In the genomic region with DNA sequence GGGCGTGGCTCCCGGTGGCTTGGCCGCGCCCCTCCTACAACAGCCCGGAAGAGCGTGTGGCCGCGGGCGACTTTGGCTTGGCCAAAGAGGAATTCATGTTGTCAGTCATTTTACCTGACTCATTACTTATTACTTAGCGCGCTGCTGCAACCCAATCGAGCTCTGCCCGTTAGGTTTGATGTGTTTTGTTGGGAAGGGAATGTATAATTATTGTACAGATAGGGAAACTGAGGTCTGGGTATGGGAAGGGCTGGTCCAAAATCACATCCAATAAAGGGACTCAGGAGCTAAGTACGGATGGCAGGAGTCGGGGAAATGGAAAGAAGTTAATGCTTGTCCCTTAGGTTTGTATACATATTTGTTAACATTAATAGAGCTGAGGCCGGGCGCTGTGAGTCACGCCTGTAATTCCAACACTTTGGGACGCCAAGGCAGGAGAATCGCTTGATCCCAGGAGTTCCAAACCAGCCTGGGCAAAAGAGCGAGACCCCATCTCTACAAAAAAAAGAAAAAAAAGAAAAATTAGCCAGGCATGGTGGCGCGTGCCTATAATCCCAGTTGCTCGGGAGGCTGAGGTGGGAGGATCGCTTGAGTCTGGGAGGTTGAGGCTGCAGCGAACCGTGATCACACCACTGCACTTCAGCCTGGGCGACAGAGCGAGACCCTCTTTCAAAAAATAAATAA, we compare ENCODE assay signal across 8 cellular contexts. TPM values are rescaled to one million over a fixed set of nuclear protein-coding genes. Genes with fewer than 3 reads are reported as not detected.
DNase-seq lines count a peak whose midpoint lies in the region; ATAC-seq and TF ChIP-seq lines count a peak whose summit lies in the region.

No MANE protein-coding gene starts in this region.

- H2AFZ ChIP-seq in DND-41 (ENCODE audit: low read depth, low read length) = peak overlapping the region; percentile 95

- peaks cover 30% of the 10 kb centered on the region for H3K36me3 ChIP-seq in DND-41 (ENCODE audit: insufficient read depth, low read length)
- H3K36me3 ChIP-seq in HUES48 (ENCODE audit: control insufficient read depth, insufficient read depth, low read length) = peaks cover 18% of the 10 kb centered on the region
- H3K36me3 ChIP-seq in iPS DF 6.9 (ENCODE audit: control insufficient read depth, insufficient read depth, low read length) = peaks cover 8% of the 10 kb centered on the region

- no peaks in the 10 kb centered on the region for H3K9me3 Mint-ChIP-seq in activated T-cell treated with anti-CD3 and anti-CD28 coated beads, Interleukin-2, amount 50 U/mL, for 4 hours
- no peaks in the 10 kb centered on the region for H3K9me3 Mint-ChIP-seq in stimulated activated naive B cell treated with anti-CD40 and anti-IgM and Interleukin-4, amounts not matched to agents 10 μg/mL and 1 μg/mL and 100 μg/mL, for 72 hours

- H3K9ac ChIP-seq in DND-41 (ENCODE audit: low read depth, low read length) (peak overlapping the region; percentile 82), HUES48 (ENCODE audit: low read depth, low read length) (peak overlapping the region; percentile 100)

- peaks cover 23% of the 10 kb centered on the region for H3K4me1 Mint-ChIP-seq in activated T-cell treated with anti-CD3 and anti-CD28 coated beads, Interleukin-2, amount 50 U/mL, for 4 hours (ENCODE audit: low read depth)
- peaks cover 17 to 31% of the 10 kb centered on the region in 2 donors for H3K4me1 Mint-ChIP-seq in stimulated activated naive B cell treated with anti-CD40 and anti-IgM and Interleukin-4, amounts not matched to agents 10 μg/mL and 1 μg/mL and 100 μg/mL, for 72 hours

- DNase-seq in DND-41 = no peak
- DNase-seq in activated T-cell treated with anti-CD3 and anti-CD28 coated beads, Interleukin-2, amount 50 U/mL, for 4 hours = no peak
- DNase-seq in iPS DF 6.9 (ENCODE audit: low read depth, low spot score) = no peak
- no peak for DNase-seq in stimulated activated naive B cell treated with anti-CD40 and anti-IgM and Interleukin-4, amounts not matched to agents 10 μg/mL and 1 μg/mL and 100 μg/mL, for 72 hours
- DNase-seq in NK-92 treated with Interleukin-12 subunit alpha and Interleukin-12 subunit beta, amount 100 ng/mL, for 24 hours (lab: John Stamatoyannopoulos, UW) = no peak
- no peak for DNase-seq in dermis blood vessel endothelial cell

- WGBS in iPS DF 6.9 (ENCODE audit: insufficient coverage, insufficient read length) = no CpG with 5 or more reads among the region's 29 CpGs

- peak; percentile 3 for TF ChIP-seq CTCF in DND-41 (IDR thresholded peaks at IDR 0.05; ENCODE audit: borderline replicate concordance, extremely low read depth, low read length, poor library complexity, severe bottlenecking)

- peaks cover 33% of the 10 kb centered on the region for H3K79me2 ChIP-seq in DND-41 (ENCODE audit: insufficient read depth, low read length)

- peak overlapping the region; percentile 100 for H3K27ac Mint-ChIP-seq in stimulated activated naive B cell treated with anti-CD40 and anti-IgM and Interleukin-4, amounts not matched to agents 10 μg/mL and 1 μg/mL and 100 μg/mL, for 72 hours

- ATAC-seq in DND-41 (ENCODE audit: insufficient read depth, low read depth) = no peak
- ATAC-seq in activated T-cell treated with anti-CD3 and anti-CD28 coated beads, Interleukin-2, amount 50 U/mL, for 4 hours = no peak
- ATAC-seq in stimulated activated naive B cell treated with anti-CD40 and anti-IgM and Interleukin-4, amounts not matched to agents 10 μg/mL and 1 μg/mL and 100 μg/mL, for 72 hours (replicated peaks) = peak in 1 of 2 donors; percentile 88
- ATAC-seq in HG03135 (IDR thresholded peaks at IDR 0.05; ENCODE audit: unreplicated experiment) = no peak

- H3K27me3 Mint-ChIP-seq in activated T-cell treated with anti-CD3 and anti-CD28 coated beads, Interleukin-2, amount 50 U/mL, for 4 hours (ENCODE audit: low read depth) = no peaks in the 10 kb centered on the region
- H3K27me3 Mint-ChIP-seq in stimulated activated naive B cell treated with anti-CD40 and anti-IgM and Interleukin-4, amounts not matched to agents 10 μg/mL and 1 μg/mL and 100 μg/mL, for 72 hours = peaks cover 5 to 8% of the 10 kb centered on the region in 2 donors

- H3K27ac ChIP-seq in DND-41 (ENCODE audit: low read length) = peak overlapping the region; percentile 100
- peak overlapping the region; percentile 100 for H3K27ac ChIP-seq in HUES48 (ENCODE audit: low read depth, low read length)
- H3K27ac ChIP-seq in iPS DF 6.9 (ENCODE audit: low read length) = no peak overlapping the region

- peaks cover 35% of the 10 kb centered on the region for H3K4me1 ChIP-seq in DND-41 (ENCODE audit: insufficient read depth, low read length)
- H3K4me1 ChIP-seq in HUES48 (ENCODE audit: control insufficient read depth, insufficient read depth, low read length) = peaks cover 9% of the 10 kb centered on the region; the same call in 1 of the 2 replicates
- no peaks in the 10 kb centered on the region; the same call in none of the 2 replicates for H3K4me1 ChIP-seq in iPS DF 6.9 (ENCODE audit: control insufficient read depth, insufficient read depth, low read length)

- peaks cover 5% of the 10 kb centered on the region for H4K20me1 ChIP-seq in DND-41 (ENCODE audit: insufficient read depth, low read length)

- H3K36me3 Mint-ChIP-seq in activated T-cell treated with anti-CD3 and anti-CD28 coated beads, Interleukin-2, amount 50 U/mL, for 4 hours (ENCODE audit: insufficient read depth) = peaks cover 3% of the 10 kb centered on the region
- H3K36me3 Mint-ChIP-seq in stimulated activated naive B cell treated with anti-CD40 and anti-IgM and Interleukin-4, amounts not matched to agents 10 μg/mL and 1 μg/mL and 100 μg/mL, for 72 hours = peaks cover 5 to 19% of the 10 kb centered on the region in 2 donors

- H3K4me2 ChIP-seq in DND-41 (ENCODE audit: insufficient read depth, low read length) = peak overlapping the region; percentile 90

- peak overlapping the region; percentile 94 for H3K4me3 Mint-ChIP-seq in activated T-cell treated with anti-CD3 and anti-CD28 coated beads, Interleukin-2, amount 50 U/mL, for 4 hours
- H3K4me3 Mint-ChIP-seq in stimulated activated naive B cell treated with anti-CD40 and anti-IgM and Interleukin-4, amounts not matched to agents 10 μg/mL and 1 μg/mL and 100 μg/mL, for 72 hours = peak overlapping the region; percentile 87 to 94

- peak overlapping the region; percentile 49 to 88 for H3K4me3 ChIP-seq in DND-41 (ENCODE audit: low read depth in 1 of 2, low read length in 2 of 2)
- peak overlapping the region; percentile 86 for H3K4me3 ChIP-seq in HUES48 (ENCODE audit: low read depth, low read length)
- peak overlapping the region; percentile 45; the same call in 1 of the 2 replicates for H3K4me3 ChIP-seq in iPS DF 6.9 (ENCODE audit: low read length)

- no peaks in the 10 kb centered on the region for H3K27me3 ChIP-seq in DND-41 (ENCODE audit: insufficient read depth, low read length, poor library complexity)
- no peaks in the 10 kb centered on the region for H3K27me3 ChIP-seq in HUES48 (ENCODE audit: control insufficient read depth, insufficient read depth, low read length)
- H3K27me3 ChIP-seq in iPS DF 6.9 (ENCODE audit: control insufficient read depth, insufficient read depth, low read length) = no peaks in the 10 kb centered on the region

- H3K9me3 ChIP-seq in DND-41 (ENCODE audit: insufficient read depth, low read length, severe bottlenecking) (no peaks in the 10 kb centered on the region), HUES48 (ENCODE audit: control insufficient read depth, insufficient read depth, low read length) (no peaks in the 10 kb centered on the region), iPS DF 6.9 (ENCODE audit: control insufficient read depth, insufficient read depth, low read length) (no peaks in the 10 kb centered on the region)

RNA-seq across cellular contexts. Expression of a gene that starts 0.6 kb away (rescaled TPM):
- 10 to 100 TPM; 39.7 to 46.4 (median 41.6) TPM for total RNA-seq in activated T-cell treated with anti-CD3 and anti-CD28 coated beads, Interleukin-2, amount 50 U/mL, for 4 hours
- total RNA-seq in dermis blood vessel endothelial cell = 14.8 and 17.4 TPM in 2 replicates

RNA-seq across cellular contexts. Expression of a gene that starts 36.1 kb away (rescaled TPM):
- total RNA-seq in activated T-cell treated with anti-CD3 and anti-CD28 coated beads, Interleukin-2, amount 50 U/mL, for 4 hours = under 1 TPM in 2 of 3 donors, not detected in 1; 0.08 to 0.10 TPM
- not detected in 2 replicates for total RNA-seq in dermis blood vessel endothelial cell

RNA-seq across cellular contexts. Expression of a gene that starts 38.2 kb away (rescaled TPM):
- 10 to 100 TPM; 24.4 to 28.9 (median 28.4) TPM for total RNA-seq in activated T-cell treated with anti-CD3 and anti-CD28 coated beads, Interleukin-2, amount 50 U/mL, for 4 hours
- total RNA-seq in dermis blood vessel endothelial cell = 13.3 and 16.2 TPM in 2 replicates

RNA-seq across cellular contexts. Expression of a gene that starts 56.4 kb away (rescaled TPM):
- not detected for total RNA-seq in activated T-cell treated with anti-CD3 and anti-CD28 coated beads, Interleukin-2, amount 50 U/mL, for 4 hours
- total RNA-seq in dermis blood vessel endothelial cell = 0.17 and 0.47 TPM in 2 replicates
